In the genomic region with DNA sequence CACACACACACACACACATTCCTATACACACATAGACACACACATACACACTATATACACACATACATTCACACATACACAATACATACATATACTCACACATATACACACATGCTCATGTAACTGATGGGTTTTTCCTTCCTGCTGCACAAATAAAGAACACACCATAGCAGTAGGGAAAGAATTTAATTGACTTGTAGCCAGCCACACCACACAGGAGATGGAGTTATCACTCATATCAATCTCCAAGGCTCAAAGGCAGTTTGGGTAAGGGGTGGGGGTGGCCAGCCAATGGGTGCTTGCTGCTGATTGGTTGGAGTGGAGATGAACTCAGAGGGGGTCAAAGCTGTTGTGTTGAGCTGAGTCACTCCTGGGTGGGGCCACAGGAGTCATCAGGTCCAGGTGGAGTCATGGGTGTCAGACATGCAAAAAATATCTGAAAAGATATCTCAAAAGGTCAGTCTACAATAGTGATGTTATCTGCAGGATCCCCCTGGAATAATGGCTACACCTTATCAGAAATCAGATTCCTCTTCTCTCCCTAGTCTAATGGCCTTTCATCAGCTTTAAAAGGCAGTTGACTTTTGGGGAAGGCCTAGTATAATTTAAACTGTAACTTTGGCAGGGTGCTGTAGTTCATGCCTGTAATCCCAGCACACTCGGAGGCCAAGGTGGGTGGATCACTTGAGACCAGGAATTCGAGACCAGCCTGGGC, we compare ENCODE assay signal across 1 cellular context.
TF ChIP-seq lines count a peak whose summit lies in the region.

No MANE protein-coding gene starts in this region.

TF ChIP-seq in H1, 55 proteins besides CTCF, POLR2A, EP300 and RAD21 (continued from another document):
- TF ChIP-seq GTF2F1 (IDR thresholded peaks at IDR 0.05; ENCODE audit: borderline replicate concordance, low read depth, low read length), result no peak
- TF ChIP-seq BACH1 (IDR thresholded peaks at IDR 0.05; ENCODE audit: low read length), result no peak
